Comparison of ENCODE assay signal across 21 cellular contexts in genomic region chr18:9665311-9665710, GRCh38. TPM values are rescaled to one million over a fixed set of nuclear protein-coding genes. Genes with fewer than 3 reads are reported as not detected.
A peak's percentile ranks its signal among the peaks of the same experiment; 100 is the strongest.
DNase-seq lines count a peak whose midpoint lies in the region; ATAC-seq, FAIRE-seq and TF ChIP-seq lines count a peak whose summit lies in the region.
"Had no signal": no experiment of that assay in that cellular context is flagged by ENCODE, and none has a peak within 500 bp of the region (broad histone marks: within the 10 kb centered on the region; RNA-seq: fewer than 3 reads in every experiment).

No MANE protein-coding gene starts in this region.

- H3K36me3 Mint-ChIP-seq in progenitor cell of endocrine pancreas (ENCODE audit: insufficient read depth): no peaks in the 10 kb centered on the region

- peak overlapping the region; percentile 30 for H3K27ac Mint-ChIP-seq in progenitor cell of endocrine pancreas
- H3K27ac Mint-ChIP-seq: CD4-positive, alpha-beta T cell; H9 had no signal

- TF ChIP-seq CTCF in K562 (IDR thresholded peaks at IDR 0.05 in 2 of 3, conservative IDR thresholded peaks at IDR 0.05 in 1 of 3; ENCODE audit: insufficient read depth in 2 of 3, low read depth in 1 of 3, low read length in 3 of 3): no peak
- TF ChIP-seq CTCF in progenitor cell of endocrine pancreas (IDR thresholded peaks at IDR 0.05; ENCODE audit: unreplicated experiment): no peak
- TF ChIP-seq CTCF in sigmoid colon (IDR thresholded peaks at IDR 0.05): no peak

- intact Hi-C loops in K562 (cut with micrococcal nuclease): no loop called here
- intact Hi-C loops in sigmoid colon (cut with DNase I): no loop called here

- WGBS in K562 (ENCODE audit: insufficient coverage, low coverage, missing lambda C conversion rate): 48% methylated on average over 2 of the region's 2 CpGs
- 87 to 93% methylated on average over 2 of the region's 2 CpGs for WGBS in sigmoid colon, 2 donors

- no peak for FAIRE-seq in K562 (lab: Jason Lieb, UNC)

- H3K4me1 ChIP-seq in K562 (replicated peaks in 1 of 2; ENCODE audit: control insufficient read depth in 2 of 2, insufficient read depth in 2 of 2, low read length in 2 of 2) (peaks cover 0 to 4% of the 10 kb centered on the region in 2 experiments; a peak in 2 of 5 replicates), sigmoid colon (no peaks in the 10 kb centered on the region)
- H3K4me1 ChIP-seq: BE2C had no signal

- no TSS peak for BruUV-seq in K562 (replicated peaks; lab: Mats Ljungman, UMichigan)

- H3K9me3 ChIP-seq in K562 (replicated peaks; ENCODE audit: control insufficient read depth, insufficient read depth, low read depth, low read length) (no peaks in the 10 kb centered on the region), sigmoid colon (no peaks in the 10 kb centered on the region)
- H3K9me3 ChIP-seq: BE2C had no signal

- H3K27me3 ChIP-seq in K562 (ENCODE audit: control insufficient read depth in 2 of 2, insufficient read depth in 2 of 2, low read length in 2 of 2) (no peaks in the 10 kb centered on the region), sigmoid colon (no peaks in the 10 kb centered on the region)
- H3K27me3 ChIP-seq: BE2C had no signal

- no peak for TF ChIP-seq RAD21 in K562 (CRISPR knock-in tag; conservative IDR thresholded peaks at IDR 0.05 in 1 of 2, IDR thresholded peaks at IDR 0.05 in 1 of 2)

- H3K4me2 ChIP-seq in K562 (ENCODE audit: insufficient read depth, low read length): no peak overlapping the region

- TF ChIP-seq POLR2A in K562 (conservative IDR thresholded peaks at IDR 0.05): no peak
- no peak for TF ChIP-seq POLR2A in sigmoid colon (IDR thresholded peaks at IDR 0.05)

- no peak overlapping the region for H3K4me3 ChIP-seq in K562
- H3K4me3 ChIP-seq in sigmoid colon: no peak overlapping the region

- no peak overlapping the region for H3K27ac ChIP-seq in K562 (ENCODE audit: extremely low read depth, low read depth, low read length)
- H3K27ac ChIP-seq in sigmoid colon: no peak overlapping the region

- no peak overlapping the region for H3K9ac ChIP-seq in K562 (ENCODE audit: insufficient read depth in 1 of 2, low read depth in 2 of 2, low read length in 2 of 2)

- H4K20me1 ChIP-seq in K562 (replicated peaks; ENCODE audit: control insufficient read depth, insufficient read depth, low read length): no peaks in the 10 kb centered on the region

- no peak; the same call in 1 of the 3 replicates for ATAC-seq in K562
- ATAC-seq in left lobe of liver: peak; percentile 52
- ATAC-seq in GM18909 (IDR thresholded peaks at IDR 0.05; ENCODE audit: poor library complexity, unreplicated experiment): no peak
- ATAC-seq in HG03571 (IDR thresholded peaks at IDR 0.05; ENCODE audit: unreplicated experiment): no peak

- H3K9me1 ChIP-seq in K562 (ENCODE audit: control insufficient read depth, insufficient read depth, low read length): no peaks in the 10 kb centered on the region

- H3K4me3 Mint-ChIP-seq in progenitor cell of endocrine pancreas (ENCODE audit: low read depth): no peak overlapping the region
- H3K4me3 Mint-ChIP-seq: CD4-positive, alpha-beta T cell; H9 had no signal

- POLR2A ChIA-PET in K562 (lab: Yijun Ruan, JAX): interaction anchor here (0.5 kb wide), 1 partner anchor 148 kb away, joined by 3 read pairs; no protein-coding TSS in a partner anchor

- H3K36me3 ChIP-seq in K562 (ENCODE audit: control insufficient read depth, insufficient read depth, low read length): no peaks in the 10 kb centered on the region
- H3K36me3 ChIP-seq in sigmoid colon: no peaks in the 10 kb centered on the region
- H3K36me3 ChIP-seq: BE2C had no signal

- no peaks in the 10 kb centered on the region for H3K79me2 ChIP-seq in K562 (ENCODE audit: control insufficient read depth, insufficient read depth, low read length)

- TF ChIP-seq EP300 in K562 (IDR thresholded peaks at IDR 0.05; ENCODE audit: low read length) (no peak), sigmoid colon (IDR thresholded peaks at IDR 0.05) (no peak)

- no peaks in the 10 kb centered on the region for H3K9me3 Mint-ChIP-seq in progenitor cell of endocrine pancreas (ENCODE audit: low read depth)
- H3K9me3 Mint-ChIP-seq: CD4-positive, alpha-beta T cell; H9 had no signal

- DNase-seq in HuH-7.5 (ENCODE audit: low spot score) (peak; percentile 41), K562 (ENCODE audit: extremely low read depth in 1 of 4, low spot score in 3 of 4) (no peak), left lobe of liver (ENCODE audit: low spot score) (no peak), progenitor cell of endocrine pancreas (ENCODE audit: low spot score, unreplicated experiment) (no peak), HCEC 1CT (no peak), sigmoid colon (no peak)
- DNase-seq: 8988T; BE2C; Calu3; CD4-positive, alpha-beta T cell; DMS53; H9; KBM-7; NCI-H146; NCI-H2081; NCI-H748 treated with DMSO at 0.1 percent for 48 hours; OCI-M1; RPMI8226; SIG-M5 had no signal

- no peaks in the 10 kb centered on the region for H3K27me3 Mint-ChIP-seq in progenitor cell of endocrine pancreas
- H3K27me3 Mint-ChIP-seq: CD4-positive, alpha-beta T cell had no signal

- in situ Hi-C loops in K562 (cut with MboI): no loop called here

- CTCF ChIA-PET in K562 (lab: Yijun Ruan, JAX; ENCODE audit: low intra/inter-chr PET ratio): no interaction called here

- H2AFZ ChIP-seq in K562 (ENCODE audit: low read depth, low read length): peak overlapping the region; percentile 51

- H3K4me1 Mint-ChIP-seq in progenitor cell of endocrine pancreas (ENCODE audit: low read depth): no peaks in the 10 kb centered on the region
- H3K4me1 Mint-ChIP-seq: H9 had no signal

RNA-seq across cellular contexts. Expression of gene RAB31, which starts 42.8 kb away (rescaled TPM):
- total RNA-seq in K562 (2011; cell fraction: chromatin; rRNA removed; ENCODE audit: low replicate concordance): 62.1 and 65.0 TPM in 2 replicates
- 26.5 and 31.9 TPM in 2 replicates for total RNA-seq in K562 (2011; cell fraction: nucleolus; rRNA removed)
- total RNA-seq in K562 (2011; cell fraction: nucleoplasm; rRNA removed): 43.2 and 112 TPM in 2 replicates
- 34.9 and 43.1 TPM in 2 replicates for total RNA-seq in K562 (2014; rRNA removed)
- total RNA-seq in K562 (2014; rRNA removed; fragmentation: Illumina TruSeq; extraction: Trizol): 44.1 and 51.7 TPM in 2 replicates
- 36.8 and 41.3 TPM in 2 replicates for total RNA-seq in K562 (2015; rRNA removed; fragmentation: Illumina TruSeq; extraction: Trizol)
- total RNA-seq in K562 (2021): 57.7 and 66.1 TPM in 2 replicates
- polyA plus RNA-seq in K562 (2011; rRNA removed): 32.8 and 70.4 TPM in 2 replicates
- polyA plus RNA-seq in K562 (2011; cell fraction: cytosol; rRNA removed): 26.1 and 28.8 TPM in 2 replicates
- polyA plus RNA-seq in K562 (2011; cell fraction: nucleus; rRNA removed): 33.7 and 65.3 TPM in 2 replicates
- 37.3 and 45.1 TPM in 2 replicates for polyA plus RNA-seq in K562 (2012)
- polyA plus RNA-seq in K562 (2014; fragmentation: Illumina TruSeq; extraction: Trizol): 47.9 and 50.9 TPM in 2 replicates
- 10 to 100 TPM; 20.7 to 25.6 TPM for polyA plus RNA-seq in K562 (2014; fragmentation: Nextera tagmentation; extraction: Ambion mirVana)
- polyA plus RNA-seq in K562 (2014; rRNA removed): 25.6 and 29.0 TPM in 2 replicates
- 89.7 and 166 TPM in 2 replicates for polyA minus RNA-seq in K562 (2011; rRNA and poly(A)+ RNA removed)
- polyA minus RNA-seq in K562 (2011; cell fraction: cytosol; rRNA and poly(A)+ RNA removed): 27.4 and 41.0 TPM in 2 replicates
- polyA minus RNA-seq in K562 (2011; cell fraction: nucleus; rRNA and poly(A)+ RNA removed): 32.4 and 49.9 TPM in 2 replicates
- total RNA-seq in left lobe of liver: 7.8 TPM
- 2.9 and 5.2 TPM in 2 replicates for total RNA-seq in progenitor cell of endocrine pancreas
- 10 to 100 TPM; 52.0 to 74.6 (median 65.9) TPM for total RNA-seq in sigmoid colon
- polyA plus RNA-seq in sigmoid colon: 10 to 100 TPM; 16.2 to 22.2 (median 21.8) TPM

RNA-seq across cellular contexts. Expression of gene PPP4R1, which starts 51.0 kb away (rescaled TPM):
- total RNA-seq in K562 (2011; cell fraction: chromatin; rRNA removed; ENCODE audit: low replicate concordance): 227 and 404 TPM in 2 replicates
- 86.1 and 111 TPM in 2 replicates for total RNA-seq in K562 (2011; cell fraction: nucleolus; rRNA removed)
- 148 and 198 TPM in 2 replicates for total RNA-seq in K562 (2011; cell fraction: nucleoplasm; rRNA removed)
- 95.7 and 100 TPM in 2 replicates for total RNA-seq in K562 (2014; rRNA removed)
- 77.5 and 91.2 TPM in 2 replicates for total RNA-seq in K562 (2014; rRNA removed; fragmentation: Illumina TruSeq; extraction: Trizol)
- total RNA-seq in K562 (2015; rRNA removed; fragmentation: Illumina TruSeq; extraction: Trizol): 86.4 and 92.5 TPM in 2 replicates
- total RNA-seq in K562 (2021): 83.2 and 95.5 TPM in 2 replicates
- 131 and 136 TPM in 2 replicates for polyA plus RNA-seq in K562 (2011; rRNA removed)
- 91.1 and 105 TPM in 2 replicates for polyA plus RNA-seq in K562 (2011; cell fraction: cytosol; rRNA removed)
- 191 and 198 TPM in 2 replicates for polyA plus RNA-seq in K562 (2011; cell fraction: nucleus; rRNA removed)
- 46.2 and 49.6 TPM in 2 replicates for polyA plus RNA-seq in K562 (2012)
- polyA plus RNA-seq in K562 (2014; fragmentation: Illumina TruSeq; extraction: Trizol): 55.4 and 84.5 TPM in 2 replicates
- polyA plus RNA-seq in K562 (2014; fragmentation: Nextera tagmentation; extraction: Ambion mirVana): 10 to 100 TPM; 23.5 to 35.1 TPM
- 56.0 and 57.5 TPM in 2 replicates for polyA plus RNA-seq in K562 (2014; rRNA removed)
- 277 and 310 TPM in 2 replicates for polyA minus RNA-seq in K562 (2011; rRNA and poly(A)+ RNA removed)
- polyA minus RNA-seq in K562 (2011; cell fraction: cytosol; rRNA and poly(A)+ RNA removed): 99.1 and 116 TPM in 2 replicates
- 93.0 and 173 TPM in 2 replicates for polyA minus RNA-seq in K562 (2011; cell fraction: nucleus; rRNA and poly(A)+ RNA removed)
- total RNA-seq in left lobe of liver: 20.1 TPM
- total RNA-seq in progenitor cell of endocrine pancreas: 169 and 180 TPM in 2 replicates
- total RNA-seq in sigmoid colon: 100 to 1,000 TPM; 126 to 163 (median 153) TPM
- polyA plus RNA-seq in sigmoid colon: 10 to 100 TPM; 29.4 to 33.6 (median 33.3) TPM
